Comparison of ENCODE assay signal across 8 cellular contexts in the genomic region with DNA sequence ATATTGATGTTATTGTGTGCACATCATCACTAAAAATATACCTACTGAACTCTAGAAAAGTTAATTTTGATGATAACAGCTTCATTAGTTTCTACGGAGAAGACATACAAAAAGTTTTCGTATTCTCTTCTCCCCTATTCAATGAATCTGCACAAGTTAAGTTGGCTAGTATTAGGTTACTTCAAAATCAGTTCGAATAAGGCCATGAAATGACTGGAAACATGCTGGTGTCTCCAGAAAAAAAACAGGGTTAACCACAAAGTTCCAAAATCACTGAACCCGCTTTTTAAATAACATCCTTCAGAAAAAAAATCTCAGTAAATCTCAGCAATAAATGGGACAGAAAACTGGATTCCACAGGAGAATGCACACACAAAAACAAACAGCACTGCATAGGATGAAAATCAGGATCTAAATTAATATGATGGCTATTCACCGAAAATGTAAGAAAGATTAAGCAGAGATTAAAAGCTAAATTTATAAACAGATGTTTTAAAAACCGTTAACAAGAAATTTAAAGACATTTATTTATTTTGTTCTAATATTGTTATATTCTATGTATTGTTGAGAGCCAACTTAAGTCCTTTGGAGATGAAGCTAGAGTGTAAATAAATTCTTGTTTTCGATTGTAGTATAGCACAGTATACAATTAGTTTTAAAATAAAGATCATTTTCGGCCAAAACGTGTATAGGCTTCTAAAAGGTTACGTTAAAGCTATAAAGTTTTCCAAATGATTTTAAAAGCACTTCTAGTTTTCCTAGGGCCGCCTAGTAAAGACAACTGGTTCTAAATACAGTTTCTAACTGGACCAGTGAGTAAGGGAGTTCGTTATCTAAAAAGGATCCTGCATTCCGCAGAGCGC. TPM values are rescaled to one million over a fixed set of nuclear protein-coding genes. Genes with fewer than 3 reads are reported as not detected.
DNase-seq lines count a peak whose midpoint lies in the region; ATAC-seq and TF ChIP-seq lines count a peak whose summit lies in the region.

No MANE protein-coding gene starts in this region.

- H3K4me1 ChIP-seq in psoas muscle: peaks cover 17% of the 10 kb centered on the region

- H3K27ac Mint-ChIP-seq in glutamatergic neuron (ENCODE audit: unreplicated experiment): no peak overlapping the region

- DNase-seq in H7: no peak
- DNase-seq in WERI-Rb-1: no peak
- no peak for DNase-seq in glutamatergic neuron
- no peak for DNase-seq in psoas muscle
- no peak for DNase-seq in NCI-H82 (lab: John Stamatoyannopoulos, UW)
- DNase-seq in occipital lobe (lab: John Stamatoyannopoulos, UW): no peak

- peak overlapping the region; percentile 65 for H3K4me3 ChIP-seq in H7 (ENCODE audit: insufficient read depth, low read depth, low read length)
- H3K4me3 ChIP-seq in WERI-Rb-1 (ENCODE audit: low read depth, low read length): peak overlapping the region; percentile 87
- H3K4me3 ChIP-seq in psoas muscle: peak overlapping the region; percentile 92

- 52 to 57% (median 54%) methylated on average over 14 of the region's 14 CpGs for WGBS in psoas muscle, 3 donors

- TF ChIP-seq CTCF in WERI-Rb-1 (IDR thresholded peaks at IDR 0.05; ENCODE audit: low read depth, low read length) (no peak), glutamatergic neuron (IDR thresholded peaks at IDR 0.05; ENCODE audit: partially characterized antibody, unreplicated experiment) (no peak), psoas muscle (IDR thresholded peaks at IDR 0.05) (no peak)

- H3K4me1 Mint-ChIP-seq in glutamatergic neuron (ENCODE audit: low read depth, unreplicated experiment): peaks cover 17% of the 10 kb centered on the region

- H3K4me3 Mint-ChIP-seq in glutamatergic neuron (ENCODE audit: unreplicated experiment): peak overlapping the region; percentile 92

- H3K27me3 Mint-ChIP-seq in glutamatergic neuron (ENCODE audit: unreplicated experiment): no peaks in the 10 kb centered on the region

- no peaks in the 10 kb centered on the region for H3K36me3 Mint-ChIP-seq in glutamatergic neuron (ENCODE audit: unreplicated experiment)

- no peak overlapping the region; the same call in 1 of the 2 replicates for H3K27ac ChIP-seq in WERI-Rb-1
- peak overlapping the region; percentile 79 for H3K27ac ChIP-seq in psoas muscle

- intact Hi-C loops in psoas muscle (cut with DNase I): loop anchor here in 1 of 2 donors (1.0 to 2.0 kb wide), 3 partner anchors 65 to 149 kb away; no protein-coding TSS in a partner anchor

- H3K9me3 ChIP-seq in WERI-Rb-1 (ENCODE audit: severe bottlenecking) (no peaks in the 10 kb centered on the region), psoas muscle (no peaks in the 10 kb centered on the region)

- peaks cover 37% of the 10 kb centered on the region for H3K27me3 ChIP-seq in H7 (ENCODE audit: control insufficient read depth, insufficient read depth, low read length)
- no peaks in the 10 kb centered on the region for H3K27me3 ChIP-seq in WERI-Rb-1 (ENCODE audit: insufficient read depth, low read depth, severe bottlenecking)
- peaks cover 0 to 2% (median 0%) of the 10 kb centered on the region in 3 donors for H3K27me3 ChIP-seq in psoas muscle (ENCODE audit: insufficient read depth in 3 of 3, low read length in 2 of 3)

- ATAC-seq in psoas muscle (no peak), GM21423 (IDR thresholded peaks at IDR 0.05; ENCODE audit: unreplicated experiment) (no peak), GM19452 (IDR thresholded peaks at IDR 0.05; ENCODE audit: unreplicated experiment) (no peak)

- H3K9me3 Mint-ChIP-seq in glutamatergic neuron (ENCODE audit: unreplicated experiment): peaks cover 3% of the 10 kb centered on the region

- H3K36me3 ChIP-seq in H7 (replicated peaks; ENCODE audit: control insufficient read depth, insufficient read depth, low read length) (no peaks in the 10 kb centered on the region), WERI-Rb-1 (no peaks in the 10 kb centered on the region), psoas muscle (ENCODE audit: insufficient read depth in 1 of 2, low read depth in 1 of 2) (no peaks in the 10 kb centered on the region)

RNA-seq across cellular contexts. Expression of a gene that starts 1.0 kb away (rescaled TPM):
- 0.66 and 0.89 TPM in 2 replicates for total RNA-seq in H7 (2014; rRNA removed; shearing (Covaris generic))
- 8.2 TPM for total RNA-seq in glutamatergic neuron (ENCODE audit: unreplicated experiment)
- 1 to 10 TPM; 2.2 to 8.5 (median 4.3) TPM for total RNA-seq in psoas muscle
- 1 to 10 TPM in 2 of 3 donors, under 1 TPM in 1; 0.23 to 7.4 (median 4.3) TPM for polyA plus RNA-seq in psoas muscle
- 11.9 TPM for total RNA-seq in occipital lobe
